1 cellular context compared by ENCODE assay signal in the genomic region with DNA sequence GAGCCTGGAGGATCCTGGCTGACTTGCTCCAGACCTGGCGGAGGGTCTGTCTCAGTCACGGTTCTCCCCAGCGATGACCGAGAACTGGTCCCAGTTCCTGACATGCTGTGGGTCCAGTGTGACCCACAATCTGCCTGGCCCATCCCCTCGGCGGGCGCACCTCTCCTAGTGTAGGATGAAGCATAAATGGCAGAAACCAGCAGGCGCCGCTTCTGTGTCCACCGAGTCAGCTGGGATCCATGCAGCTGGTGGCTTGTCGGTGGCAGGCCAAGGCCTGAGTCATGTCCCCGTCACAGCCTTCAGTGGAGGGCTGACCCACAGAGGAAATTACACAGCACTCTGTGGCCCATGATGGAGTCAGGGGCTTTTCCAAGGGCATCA.
TF ChIP-seq lines count a peak whose summit lies in the region.

No MANE protein-coding gene starts in this region.

TF ChIP-seq in A549, 52 proteins besides CTCF, POLR2A, EP300 and RAD21 (continued from another document):
- TF ChIP-seq, protein P1, sequence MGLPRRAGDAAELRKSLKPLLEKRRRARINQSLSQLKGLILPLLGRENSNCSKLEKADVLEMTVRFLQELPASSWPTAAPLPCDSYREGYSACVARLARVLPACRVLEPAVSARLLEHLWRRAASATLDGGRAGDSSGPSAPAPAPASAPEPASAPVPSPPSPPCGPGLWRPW (IDR thresholded peaks at IDR 0.05) = no peak
- TF ChIP-seq NPAS2 (CRISPR knock-in tag; IDR thresholded peaks at IDR 0.05; ENCODE audit: borderline replicate concordance) (no peak), RFX5 (IDR thresholded peaks at IDR 0.05) (no peak), ZSCAN20 (CRISPR knock-in tag; IDR thresholded peaks at IDR 0.05) (no peak), JUNB (IDR thresholded peaks at IDR 0.05) (no peak), POLR2AphosphoS2 (conservative IDR thresholded peaks at IDR 0.05; ENCODE audit: low read length) (no peak)
- TF ChIP-seq, protein P2, sequence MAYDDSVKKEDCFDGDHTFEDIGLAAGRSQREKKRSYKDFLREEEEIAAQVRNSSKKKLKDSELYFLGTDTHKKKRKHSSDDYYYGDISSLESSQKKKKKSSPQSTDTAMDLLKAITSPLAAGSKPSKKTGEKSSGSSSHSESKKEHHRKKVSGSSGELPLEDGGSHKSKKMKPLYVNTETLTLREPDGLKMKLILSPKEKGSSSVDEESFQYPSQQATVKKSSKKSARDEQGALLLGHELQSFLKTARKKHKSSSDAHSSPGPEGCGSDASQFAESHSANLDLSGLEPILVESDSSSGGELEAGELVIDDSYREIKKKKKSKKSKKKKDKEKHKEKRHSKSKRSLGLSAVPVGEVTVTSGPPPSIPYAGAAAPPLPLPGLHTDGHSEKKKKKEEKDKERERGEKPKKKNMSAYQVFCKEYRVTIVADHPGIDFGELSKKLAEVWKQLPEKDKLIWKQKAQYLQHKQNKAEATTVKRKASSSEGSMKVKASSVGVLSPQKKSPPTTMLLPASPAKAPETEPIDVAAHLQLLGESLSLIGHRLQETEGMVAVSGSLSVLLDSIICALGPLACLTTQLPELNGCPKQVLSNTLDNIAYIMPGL (CRISPR knock-in tag; IDR thresholded peaks at IDR 0.05; ENCODE audit: borderline replicate concordance) = no peak
